ENCODE assay signal across 16 cellular contexts in the genomic region with DNA sequence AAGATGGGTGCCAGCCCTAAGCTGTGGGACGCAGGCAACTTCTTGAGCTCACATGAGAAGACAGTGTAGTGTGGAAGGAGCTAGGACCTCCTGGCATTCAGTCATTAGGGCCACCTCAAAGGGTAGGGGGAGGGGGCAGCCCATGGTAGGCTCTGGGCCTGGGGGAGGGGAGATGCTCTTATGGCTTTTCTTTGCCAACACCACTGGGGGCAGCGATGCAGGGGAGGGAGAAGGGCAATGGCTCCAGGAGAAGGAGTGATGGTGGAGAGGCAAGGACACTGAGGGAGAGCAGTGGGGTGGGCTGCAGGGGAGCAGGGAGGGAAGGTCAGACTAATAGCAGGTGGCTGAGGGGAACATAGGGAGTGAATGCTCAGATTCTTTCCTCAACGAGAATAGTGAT.
DNase-seq lines count a peak whose midpoint lies in the region; ATAC-seq and TF ChIP-seq lines count a peak whose summit lies in the region.
"Had no signal": no experiment of that assay in that cellular context is flagged by ENCODE, and none has a peak within 500 bp of the region (broad histone marks: within the 10 kb centered on the region; RNA-seq: fewer than 3 reads in every experiment).

No MANE protein-coding gene starts in this region.

- H3K4me2 ChIP-seq in GM23338 (0 out of 2 replicates have a peak overlapping the region, but pooled peaks have one; percentile 4), PC-3 (ENCODE audit: low read length) (no peak overlapping the region)

- DNase-seq in COLO668 (lab: John Stamatoyannopoulos, UW; ENCODE audit: unreplicated experiment) (peak; percentile 9), GM23338 (ENCODE audit: low spot score) (peak; percentile 78), PC-3 (no peak), iPS DF 19.7 (ENCODE audit: low read depth, low spot score) (peak; percentile 42), dorsolateral prefrontal cortex (no peak), SKM-1 (lab: John Stamatoyannopoulos, UW; ENCODE audit: unreplicated experiment) (no peak)
- DNase-seq in stimulated activated CD4-positive, alpha-beta T cell treated with anti-CD3 and anti-CD28 coated beads, Interleukin-1b, Interleukin-23, amount 100 ng/mL, for 48 hours: no peak
- DNase-seq: activated CD8-positive, alpha-beta memory T cell treated with anti-CD3 and anti-CD28 coated beads for 24 hours; activated effector memory CD4-positive, alpha-beta T cell treated with anti-CD3 and anti-CD28 coated beads, Interleukin-2, amount 50 U/mL, for 16 hours; CD4-positive, alpha-beta T cell; naive thymus-derived CD8-positive, alpha-beta T cell; NCI-H1417; SIG-M5; stimulated activated CD4-positive, alpha-beta T cell treated with anti-CD3 and anti-CD28 coated beads, Interleukin-4, amount 100 ng/mL, for 1 hour had no signal

- peaks cover 44% of the 10 kb centered on the region for H3K36me3 Mint-ChIP-seq in GM23338 (ENCODE audit: low read depth)

- 0 out of 2 replicates have a peak overlapping the region, but pooled peaks have one; percentile 38 for H3K27ac Mint-ChIP-seq in GM23338
- H3K27ac Mint-ChIP-seq: CD4-positive, alpha-beta T cell had no signal

- peaks cover 10% of the 10 kb centered on the region for H3K4me1 Mint-ChIP-seq in GM23338
- H3K4me1 Mint-ChIP-seq: naive thymus-derived CD8-positive, alpha-beta T cell had no signal

- H2AFZ ChIP-seq in GM23338: no peak overlapping the region
- no peak overlapping the region for H2AFZ ChIP-seq in PC-3 (ENCODE audit: low read length)

- H3K9me2 ChIP-seq in GM23338 (ENCODE audit: insufficient read depth) (no peaks in the 10 kb centered on the region), PC-3 (replicated peaks; ENCODE audit: low read length) (no peaks in the 10 kb centered on the region)

- no TSS peak for BruUV-seq in PC-3 (replicated peaks; lab: Mats Ljungman, UMichigan)

- H3K27me3 Mint-ChIP-seq in GM23338 (ENCODE audit: insufficient read depth, low read depth, poor library complexity): peaks cover 6% of the 10 kb centered on the region
- H3K27me3 Mint-ChIP-seq: CD4-positive, alpha-beta T cell; naive thymus-derived CD8-positive, alpha-beta T cell had no signal

- H3K9ac ChIP-seq in PC-3 (ENCODE audit: low read length): no peak overlapping the region

- H3K9me3 ChIP-seq in PC-3 (ENCODE audit: low read length): no peaks in the 10 kb centered on the region

- H3K4me3 Mint-ChIP-seq in GM23338: no peak overlapping the region
- H3K4me3 Mint-ChIP-seq: CD4-positive, alpha-beta T cell; naive thymus-derived CD8-positive, alpha-beta T cell had no signal

- H3K4me3 ChIP-seq in GM23338: no peak overlapping the region
- H3K4me3 ChIP-seq in PC-3 (ENCODE audit: low read length): no peak overlapping the region
- H3K4me3 ChIP-seq in dorsolateral prefrontal cortex: no peak overlapping the region
- H3K4me3 ChIP-seq: lung had no signal

- H3K27ac ChIP-seq in GM23338 (ENCODE audit: low read depth) (0 out of 2 replicates have a peak overlapping the region, but pooled peaks have one; percentile 10), PC-3 (ENCODE audit: low read length) (no peak overlapping the region), dorsolateral prefrontal cortex (peak overlapping the region in 2 of 59 donors; percentile 84 to 93)

- H3K4me1 ChIP-seq in GM23338 (ENCODE audit: insufficient read depth): peaks cover 5% of the 10 kb centered on the region
- no peaks in the 10 kb centered on the region for H3K4me1 ChIP-seq in PC-3 (ENCODE audit: insufficient read depth, low read length)

- H3F3A ChIP-seq in GM23338 (replicated peaks; ENCODE audit: low read depth) (no peaks in the 10 kb centered on the region), PC-3 (ENCODE audit: low read length, unreplicated experiment) (no peaks in the 10 kb centered on the region)

- no peaks in the 10 kb centered on the region for H4K20me1 ChIP-seq in GM23338 (replicated peaks; ENCODE audit: insufficient read depth)
- H4K20me1 ChIP-seq in PC-3 (ENCODE audit: low read length): no peaks in the 10 kb centered on the region

- CTCF ChIA-PET in PC-3 (lab: Charles Lee): no interaction called here

- TF ChIP-seq CTCF in GM23338 (conservative IDR thresholded peaks at IDR 0.05; ENCODE audit: low read depth in 2 of 2) (peak in 1 of 2 experiments; percentile 29; a peak in 2 of 4 replicates), PC-3 (conservative IDR thresholded peaks at IDR 0.05; ENCODE audit: low read depth, low read length) (0 out of 2 replicates have a peak, but pooled peaks have one; percentile 23), dorsolateral prefrontal cortex (IDR thresholded peaks at IDR 0.05 in 54 of 56, conservative IDR thresholded peaks at IDR 0.05 in 2 of 56; ENCODE audit: low read depth in 1 of 56, partially characterized antibody in 56 of 56) (no peak)

- H3K27me3 ChIP-seq in GM23338 (ENCODE audit: insufficient read depth) (no peaks in the 10 kb centered on the region), PC-3 (ENCODE audit: low read length) (no peaks in the 10 kb centered on the region), dorsolateral prefrontal cortex (no peaks in the 10 kb centered on the region)

- H3K79me2 ChIP-seq in GM23338 (replicated peaks; ENCODE audit: insufficient read depth) (no peaks in the 10 kb centered on the region), PC-3 (ENCODE audit: low read length) (no peaks in the 10 kb centered on the region)

- intact Hi-C loops in PC-3 (cut with micrococcal nuclease) (no loop called here), dorsolateral prefrontal cortex (cut with DNase I) (no loop called here)

- no peaks in the 10 kb centered on the region for H3K9me3 Mint-ChIP-seq in GM23338
- H3K9me3 Mint-ChIP-seq: CD4-positive, alpha-beta T cell; naive thymus-derived CD8-positive, alpha-beta T cell had no signal

- ATAC-seq in GM23338: peak; percentile 91
- no peak for ATAC-seq in PC-3
- no peak for ATAC-seq in HG03354 (IDR thresholded peaks at IDR 0.05; ENCODE audit: poor library complexity, severe bottlenecking, unreplicated experiment)
- ATAC-seq: naive thymus-derived CD8-positive, alpha-beta T cell had no signal

- no peaks in the 10 kb centered on the region for H3K36me3 ChIP-seq in GM23338 (ENCODE audit: insufficient read depth)
- no peaks in the 10 kb centered on the region for H3K36me3 ChIP-seq in PC-3 (ENCODE audit: low read depth, low read length)

- POLR2A ChIA-PET in PC-3 (lab: Charles Lee; ENCODE audit: unreplicated experiment): no interaction called here

TF ChIP-seq in GM23338, 12 proteins besides CTCF, POLR2A, EP300 and RAD21 (continues in another document):
- TF ChIP-seq POLR2AphosphoS5 (IDR thresholded peaks at IDR 0.05; ENCODE audit: low read depth) (no peak), ZNF114 (CRISPR knock-in tag; IDR thresholded peaks at IDR 0.05) (no peak), CREB1 (CRISPR knock-in tag; IDR thresholded peaks at IDR 0.05; ENCODE audit: low read depth) (no peak), EZH2 (IDR thresholded peaks at IDR 0.05; ENCODE audit: low read depth, unreplicated experiment) (no peak), ZNF331 (CRISPR knock-in tag; IDR thresholded peaks at IDR 0.05; ENCODE audit: low read depth) (no peak)
- TF ChIP-seq, protein P1, sequence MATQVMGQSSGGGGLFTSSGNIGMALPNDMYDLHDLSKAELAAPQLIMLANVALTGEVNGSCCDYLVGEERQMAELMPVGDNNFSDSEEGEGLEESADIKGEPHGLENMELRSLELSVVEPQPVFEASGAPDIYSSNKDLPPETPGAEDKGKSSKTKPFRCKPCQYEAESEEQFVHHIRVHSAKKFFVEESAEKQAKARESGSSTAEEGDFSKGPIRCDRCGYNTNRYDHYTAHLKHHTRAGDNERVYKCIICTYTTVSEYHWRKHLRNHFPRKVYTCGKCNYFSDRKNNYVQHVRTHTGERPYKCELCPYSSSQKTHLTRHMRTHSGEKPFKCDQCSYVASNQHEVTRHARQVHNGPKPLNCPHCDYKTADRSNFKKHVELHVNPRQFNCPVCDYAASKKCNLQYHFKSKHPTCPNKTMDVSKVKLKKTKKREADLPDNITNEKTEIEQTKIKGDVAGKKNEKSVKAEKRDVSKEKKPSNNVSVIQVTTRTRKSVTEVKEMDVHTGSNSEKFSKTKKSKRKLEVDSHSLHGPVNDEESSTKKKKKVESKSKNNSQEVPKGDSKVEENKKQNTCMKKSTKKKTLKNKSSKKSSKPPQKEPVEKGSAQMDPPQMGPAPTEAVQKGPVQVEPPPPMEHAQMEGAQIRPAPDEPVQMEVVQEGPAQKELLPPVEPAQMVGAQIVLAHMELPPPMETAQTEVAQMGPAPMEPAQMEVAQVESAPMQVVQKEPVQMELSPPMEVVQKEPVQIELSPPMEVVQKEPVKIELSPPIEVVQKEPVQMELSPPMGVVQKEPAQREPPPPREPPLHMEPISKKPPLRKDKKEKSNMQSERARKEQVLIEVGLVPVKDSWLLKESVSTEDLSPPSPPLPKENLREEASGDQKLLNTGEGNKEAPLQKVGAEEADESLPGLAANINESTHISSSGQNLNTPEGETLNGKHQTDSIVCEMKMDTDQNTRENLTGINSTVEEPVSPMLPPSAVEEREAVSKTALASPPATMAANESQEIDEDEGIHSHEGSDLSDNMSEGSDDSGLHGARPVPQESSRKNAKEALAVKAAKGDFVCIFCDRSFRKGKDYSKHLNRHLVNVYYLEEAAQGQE (IDR thresholded peaks at IDR 0.05; ENCODE audit: unreplicated experiment): no peak
- TF ChIP-seq, protein P2, sequence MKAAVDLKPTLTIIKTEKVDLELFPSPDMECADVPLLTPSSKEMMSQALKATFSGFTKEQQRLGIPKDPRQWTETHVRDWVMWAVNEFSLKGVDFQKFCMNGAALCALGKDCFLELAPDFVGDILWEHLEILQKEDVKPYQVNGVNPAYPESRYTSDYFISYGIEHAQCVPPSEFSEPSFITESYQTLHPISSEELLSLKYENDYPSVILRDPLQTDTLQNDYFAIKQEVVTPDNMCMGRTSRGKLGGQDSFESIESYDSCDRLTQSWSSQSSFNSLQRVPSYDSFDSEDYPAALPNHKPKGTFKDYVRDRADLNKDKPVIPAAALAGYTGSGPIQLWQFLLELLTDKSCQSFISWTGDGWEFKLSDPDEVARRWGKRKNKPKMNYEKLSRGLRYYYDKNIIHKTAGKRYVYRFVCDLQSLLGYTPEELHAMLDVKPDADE (IDR thresholded peaks at IDR 0.05): no peak

Comparison
In these comparisons a context has a peak if more than half of its experiments do, and no peak if none do; other contexts are left out.
1. DNase-seq: peak in COLO668 (single experiment), GM23338 (single experiment) and iPS DF 19.7 (single experiment); none in PC-3 (single experiment), dorsolateral prefrontal cortex (0 of 10), stimulated activated CD4-positive, alpha-beta T cell treated with anti-CD3 and anti-CD28 coated beads, Interleukin-1b, Interleukin-23, amount 100 ng/mL, for 48 hours (single experiment) and SKM-1 (single experiment).